ENCODE assay signal across 1 cellular context in the genomic region with DNA sequence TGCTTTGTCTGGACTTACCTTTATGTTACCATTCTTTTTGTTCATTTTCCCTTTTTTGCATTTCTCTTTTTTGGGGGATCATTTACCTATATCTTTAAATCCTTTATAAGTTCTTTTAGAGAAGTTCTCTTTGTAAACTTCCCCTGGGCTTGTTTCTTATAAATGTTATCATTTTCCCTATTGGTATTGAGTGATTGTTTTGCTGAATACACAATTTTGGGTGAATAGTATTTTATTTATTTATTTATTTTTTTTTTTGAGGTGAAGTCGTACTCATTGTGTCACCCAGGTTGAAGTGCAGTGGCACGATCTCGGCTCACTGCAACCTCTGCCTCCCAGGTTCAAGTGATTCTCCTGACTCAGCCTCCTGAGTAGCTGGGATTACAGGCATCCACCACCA.
TF ChIP-seq lines count a peak whose summit lies in the region.

No MANE protein-coding gene starts in this region.

TF ChIP-seq in HCT116, 20 proteins besides CTCF, POLR2A, EP300 and RAD21 (continued from another document):
- TF ChIP-seq, protein P1, sequence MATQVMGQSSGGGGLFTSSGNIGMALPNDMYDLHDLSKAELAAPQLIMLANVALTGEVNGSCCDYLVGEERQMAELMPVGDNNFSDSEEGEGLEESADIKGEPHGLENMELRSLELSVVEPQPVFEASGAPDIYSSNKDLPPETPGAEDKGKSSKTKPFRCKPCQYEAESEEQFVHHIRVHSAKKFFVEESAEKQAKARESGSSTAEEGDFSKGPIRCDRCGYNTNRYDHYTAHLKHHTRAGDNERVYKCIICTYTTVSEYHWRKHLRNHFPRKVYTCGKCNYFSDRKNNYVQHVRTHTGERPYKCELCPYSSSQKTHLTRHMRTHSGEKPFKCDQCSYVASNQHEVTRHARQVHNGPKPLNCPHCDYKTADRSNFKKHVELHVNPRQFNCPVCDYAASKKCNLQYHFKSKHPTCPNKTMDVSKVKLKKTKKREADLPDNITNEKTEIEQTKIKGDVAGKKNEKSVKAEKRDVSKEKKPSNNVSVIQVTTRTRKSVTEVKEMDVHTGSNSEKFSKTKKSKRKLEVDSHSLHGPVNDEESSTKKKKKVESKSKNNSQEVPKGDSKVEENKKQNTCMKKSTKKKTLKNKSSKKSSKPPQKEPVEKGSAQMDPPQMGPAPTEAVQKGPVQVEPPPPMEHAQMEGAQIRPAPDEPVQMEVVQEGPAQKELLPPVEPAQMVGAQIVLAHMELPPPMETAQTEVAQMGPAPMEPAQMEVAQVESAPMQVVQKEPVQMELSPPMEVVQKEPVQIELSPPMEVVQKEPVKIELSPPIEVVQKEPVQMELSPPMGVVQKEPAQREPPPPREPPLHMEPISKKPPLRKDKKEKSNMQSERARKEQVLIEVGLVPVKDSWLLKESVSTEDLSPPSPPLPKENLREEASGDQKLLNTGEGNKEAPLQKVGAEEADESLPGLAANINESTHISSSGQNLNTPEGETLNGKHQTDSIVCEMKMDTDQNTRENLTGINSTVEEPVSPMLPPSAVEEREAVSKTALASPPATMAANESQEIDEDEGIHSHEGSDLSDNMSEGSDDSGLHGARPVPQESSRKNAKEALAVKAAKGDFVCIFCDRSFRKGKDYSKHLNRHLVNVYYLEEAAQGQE (IDR thresholded peaks at IDR 0.05; ENCODE audit: low read depth), result no peak
- TF ChIP-seq CBX3 (IDR thresholded peaks at IDR 0.05; ENCODE audit: low read depth) (no peak), YY1 (IDR thresholded peaks at IDR 0.05; ENCODE audit: extremely low read depth, insufficient replicate concordance, low read depth, low read length) (no peak), EZH2phosphoT487 (IDR thresholded peaks at IDR 0.05; ENCODE audit: borderline replicate concordance) (no peak), EZH2 (IDR thresholded peaks at IDR 0.05) (no peak)
- TF ChIP-seq, protein P2, sequence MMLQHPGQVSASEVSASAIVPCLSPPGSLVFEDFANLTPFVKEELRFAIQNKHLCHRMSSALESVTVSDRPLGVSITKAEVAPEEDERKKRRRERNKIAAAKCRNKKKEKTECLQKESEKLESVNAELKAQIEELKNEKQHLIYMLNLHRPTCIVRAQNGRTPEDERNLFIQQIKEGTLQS (IDR thresholded peaks at IDR 0.05), result no peak
